1 cellular context compared by ENCODE assay signal in genomic region chrX:35166023-35166422, GRCh38.
TF ChIP-seq lines count a peak whose summit lies in the region.

No MANE protein-coding gene starts in this region.

TF ChIP-seq in GM23338, 12 proteins besides CTCF, POLR2A, EP300 and RAD21 (continued from another document):
- TF ChIP-seq ZNF462 (CRISPR knock-in tag; IDR thresholded peaks at IDR 0.05) (no peak), JUNB (IDR thresholded peaks at IDR 0.05; ENCODE audit: unreplicated experiment) (no peak), POLR2AphosphoS5 (IDR thresholded peaks at IDR 0.05; ENCODE audit: low read depth) (no peak), ETS1 (IDR thresholded peaks at IDR 0.05) (no peak), ZNF114 (CRISPR knock-in tag; IDR thresholded peaks at IDR 0.05) (no peak), EZH2 (IDR thresholded peaks at IDR 0.05; ENCODE audit: low read depth, unreplicated experiment) (no peak), CREB1 (CRISPR knock-in tag; IDR thresholded peaks at IDR 0.05; ENCODE audit: low read depth) (no peak), ZNF331 (CRISPR knock-in tag; IDR thresholded peaks at IDR 0.05; ENCODE audit: low read depth) (no peak), NANOG (IDR thresholded peaks at IDR 0.05; ENCODE audit: borderline replicate concordance) (no peak)
